Comparison of ENCODE assay signal across 25 cellular contexts in genomic region chr3:46467562-46467961, GRCh38. TPM values are rescaled to one million over a fixed set of nuclear protein-coding genes. Genes with fewer than 3 reads are reported as not detected.
DNase-seq lines count a peak whose midpoint lies in the region; ATAC-seq and TF ChIP-seq lines count a peak whose summit lies in the region.
"Had no signal": no experiment of that assay in that cellular context is flagged by ENCODE, and none has a peak within 500 bp of the region (broad histone marks: within the 10 kb centered on the region; RNA-seq: fewer than 3 reads in every experiment).

No MANE protein-coding gene starts in this region.

- H2AFZ ChIP-seq in GM23338 = 0 out of 2 replicates have a peak overlapping the region, but pooled peaks have one; percentile 10
- H2AFZ ChIP-seq: GM23248 had no signal

- no peaks in the 10 kb centered on the region for H3F3A ChIP-seq in GM23338 (replicated peaks; ENCODE audit: low read depth)

- peaks cover 22% of the 10 kb centered on the region for H3K27me3 Mint-ChIP-seq in GM23338 (ENCODE audit: insufficient read depth, low read depth, poor library complexity)
- H3K27me3 Mint-ChIP-seq in activated T-helper 2 cell treated with anti-CD3 and anti-CD28 coated beads, Interferon-gamma antibody, Interleukin-2, Interleukin-4, amounts not matched to agents 10 μg/mL and 5 μg/mL and 100 μg/mL, durations not matched to agents 14 hours and 24 hours and 36 hours (ENCODE audit: low read depth) = peaks cover 44% of the 10 kb centered on the region

- no peak overlapping the region for H3K4me2 ChIP-seq in GM23338
- H3K4me2 ChIP-seq: A549; BLaER1 treated with 17β-estradiol and CSF1 and Interleukin-3, amounts not matched to agents 10 nM and 100 nM had no signal

- H3K4me1 Mint-ChIP-seq in GM23338 = peaks cover 2% of the 10 kb centered on the region
- H3K4me1 Mint-ChIP-seq in activated T-helper 2 cell treated with anti-CD3 and anti-CD28 coated beads, Interferon-gamma antibody, Interleukin-2, Interleukin-4, amounts not matched to agents 10 μg/mL and 5 μg/mL and 100 μg/mL, durations not matched to agents 14 hours and 24 hours and 36 hours (ENCODE audit: low read depth) = no peaks in the 10 kb centered on the region

- H3K4me3 ChIP-seq in GM23338 (no peak overlapping the region), neutrophil (ENCODE audit: low read depth in 1 of 2, low read length in 1 of 2) (no peak overlapping the region)
- H3K4me3 ChIP-seq: A549; BLaER1 treated with 17β-estradiol and CSF1 and Interleukin-3, amounts not matched to agents 10 nM and 100 nM; GM23248; HAP-1 had no signal

- H3K27me3 ChIP-seq in GM23338 (ENCODE audit: insufficient read depth) (peaks cover 39% of the 10 kb centered on the region), neutrophil (no peaks in the 10 kb centered on the region)

- CTCF ChIA-PET in HEK293T (lab: Yijun Ruan, JAX) = no interaction called here

- H3K4me1 ChIP-seq in GM23338 (ENCODE audit: insufficient read depth) (peaks cover 6% of the 10 kb centered on the region; the same call in 1 of the 2 replicates), neutrophil (ENCODE audit: control insufficient read depth in 1 of 2, insufficient read depth in 1 of 2, low read depth in 1 of 2, low read length in 1 of 2) (peaks cover 100% of the 10 kb centered on the region in 2 experiments)
- H3K4me1 ChIP-seq: A549, BE2C, HAP-1 had no signal

- H3K9me3 Mint-ChIP-seq in GM23338 = no peaks in the 10 kb centered on the region; the same call in 2 of the 3 replicates
- no peaks in the 10 kb centered on the region for H3K9me3 Mint-ChIP-seq in activated T-helper 2 cell treated with anti-CD3 and anti-CD28 coated beads, Interferon-gamma antibody, Interleukin-2, Interleukin-4, amounts not matched to agents 10 μg/mL and 5 μg/mL and 100 μg/mL, durations not matched to agents 14 hours and 24 hours and 36 hours
- H3K9me3 Mint-ChIP-seq: CD14-positive monocyte; CD4-positive, alpha-beta T cell; CD8-positive, alpha-beta memory T cell had no signal

- no peak overlapping the region for H3K27ac Mint-ChIP-seq in GM23338
- no peak overlapping the region for H3K27ac Mint-ChIP-seq in activated T-helper 2 cell treated with anti-CD3 and anti-CD28 coated beads, Interferon-gamma antibody, Interleukin-2, Interleukin-4, amounts not matched to agents 10 μg/mL and 5 μg/mL and 100 μg/mL, durations not matched to agents 14 hours and 24 hours and 36 hours
- H3K27ac Mint-ChIP-seq: CD14-positive monocyte; CD4-positive, alpha-beta T cell had no signal

- H3K36me3 ChIP-seq in GM23338 (ENCODE audit: insufficient read depth) (no peaks in the 10 kb centered on the region), neutrophil (no peaks in the 10 kb centered on the region)
- H3K36me3 ChIP-seq: BE2C; BLaER1 treated with 17β-estradiol and CSF1 and Interleukin-3, amounts not matched to agents 10 nM and 100 nM; HAP-1 had no signal

- POLR2A ChIA-PET in HEK293T (lab: Yijun Ruan, JAX) = no interaction called here

- no peaks in the 10 kb centered on the region for H3K79me2 ChIP-seq in GM23338 (replicated peaks; ENCODE audit: insufficient read depth)

- no peak overlapping the region for H3K27ac ChIP-seq in GM23338 (ENCODE audit: low read depth)
- H3K27ac ChIP-seq in neutrophil = peak overlapping the region; percentile 88
- H3K27ac ChIP-seq: A549; BLaER1 treated with 17β-estradiol and CSF1 and Interleukin-3, amounts not matched to agents 10 nM and 100 nM; GM23248 had no signal

- no peak overlapping the region for H3K4me3 Mint-ChIP-seq in GM23338
- no peak overlapping the region for H3K4me3 Mint-ChIP-seq in activated T-helper 2 cell treated with anti-CD3 and anti-CD28 coated beads, Interferon-gamma antibody, Interleukin-2, Interleukin-4, amounts not matched to agents 10 μg/mL and 5 μg/mL and 100 μg/mL, durations not matched to agents 14 hours and 24 hours and 36 hours (ENCODE audit: low read depth)
- H3K4me3 Mint-ChIP-seq: CD14-positive monocyte; CD4-positive, alpha-beta T cell; CD8-positive, alpha-beta memory T cell had no signal

- no peaks in the 10 kb centered on the region for H3K9me2 ChIP-seq in GM23338 (ENCODE audit: insufficient read depth)

- TF ChIP-seq CTCF in GM23338 (conservative IDR thresholded peaks at IDR 0.05; ENCODE audit: low read depth in 2 of 2) (no peak), neutrophil (IDR thresholded peaks at IDR 0.05) (no peak)

- DNase-seq in GM23338 (ENCODE audit: low spot score) = no peak
- DNase-seq in ecto neural progenitor cell (ENCODE audit: low spot score) = peak; percentile 9
- DNase-seq in left lobe of liver (ENCODE audit: low spot score) = peak; percentile 7
- no peak for DNase-seq in activated T-helper 2 cell treated with anti-CD3 and anti-CD28 coated beads, Interferon-gamma antibody, Interleukin-2, Interleukin-4, amounts not matched to agents 10 μg/mL and 5 μg/mL and 100 μg/mL, durations not matched to agents 14 hours and 24 hours and 36 hours (ENCODE audit: low spot score)
- DNase-seq in HEK293T (ENCODE audit: extremely low spot score) = no peak
- DNase-seq in DMS53 treated with DMSO at 0.1 percent for 48 hours (lab: John Stamatoyannopoulos, UW; ENCODE audit: unreplicated experiment) = no peak
- no peak for DNase-seq in SHP77 (lab: John Stamatoyannopoulos, UW)
- DNase-seq: 8988T; ACHN; AML-193; BE2C; CD4-positive, alpha-beta T cell; CD8-positive, alpha-beta memory T cell; DMS 273 treated with DMSO at 0.1 percent for 48 hours; DMS79 treated with DMSO at 0.1 percent for 48 hours; GF-D8; GM23248 had no signal

- H3K9me3 ChIP-seq in neutrophil = no peaks in the 10 kb centered on the region
- H3K9me3 ChIP-seq: A549, BE2C, HAP-1 had no signal

- intact Hi-C loops in activated T-helper 2 cell treated with anti-CD3 and anti-CD28 coated beads, Interferon-gamma antibody, Interleukin-2, Interleukin-4, amounts not matched to agents 10 μg/mL and 5 μg/mL and 100 μg/mL, durations not matched to agents 14 hours and 24 hours and 36 hours (cut with micrococcal nuclease) = no loop called here

- no peaks in the 10 kb centered on the region for H4K20me1 ChIP-seq in GM23338 (replicated peaks; ENCODE audit: insufficient read depth)
- H4K20me1 ChIP-seq: BLaER1 treated with 17β-estradiol and CSF1 and Interleukin-3, amounts not matched to agents 10 nM and 100 nM had no signal

- H3K36me3 Mint-ChIP-seq in GM23338 (ENCODE audit: low read depth) = no peaks in the 10 kb centered on the region
- H3K36me3 Mint-ChIP-seq in activated T-helper 2 cell treated with anti-CD3 and anti-CD28 coated beads, Interferon-gamma antibody, Interleukin-2, Interleukin-4, amounts not matched to agents 10 μg/mL and 5 μg/mL and 100 μg/mL, durations not matched to agents 14 hours and 24 hours and 36 hours (ENCODE audit: low read depth) = no peaks in the 10 kb centered on the region
- H3K36me3 Mint-ChIP-seq: CD14-positive monocyte; CD8-positive, alpha-beta memory T cell had no signal

- ATAC-seq in GM23338 (no peak), left lobe of liver (no peak)
- ATAC-seq: A549 had no signal

TF ChIP-seq in GM23338, 12 proteins besides CTCF, POLR2A, EP300 and RAD21 (continues in another document):
- TF ChIP-seq JUNB (IDR thresholded peaks at IDR 0.05; ENCODE audit: unreplicated experiment) (no peak), EZH2phosphoT487 (IDR thresholded peaks at IDR 0.05; ENCODE audit: unreplicated experiment) (no peak), STAT1 (IDR thresholded peaks at IDR 0.05; ENCODE audit: unreplicated experiment) (no peak)

TF ChIP-seq in HEK293T, 16 proteins besides CTCF, POLR2A, EP300 and RAD21:
- TF ChIP-seq SUZ12 (IDR thresholded peaks at IDR 0.05) = no peak
- TF ChIP-seq TARDBP (IDR thresholded peaks at IDR 0.05) = no peak
- no peak for TF ChIP-seq CTBP1 (IDR thresholded peaks at IDR 0.05; ENCODE audit: borderline replicate concordance)
- no peak for TF ChIP-seq NFRKB (IDR thresholded peaks at IDR 0.05)

RNA-seq across cellular contexts. Expression of gene LTF, which starts 2.9 kb away (rescaled TPM):
- total RNA-seq in GM23338 (2014; rRNA removed; shearing (Covaris generic)) = 1.3 and 3.5 TPM in 2 replicates
- polyA plus RNA-seq in GM23338 (2016; fragmentation: Nextera tagmentation; extraction: Ambion mirVana) = 0.73 and 0.89 TPM in 2 replicates
- total RNA-seq in left lobe of liver = 1.7 TPM
- total RNA-seq in activated T-helper 2 cell treated with anti-CD3 and anti-CD28 coated beads, Interferon-gamma antibody, Interleukin-2, Interleukin-4, amounts not matched to agents 10 μg/mL and 5 μg/mL and 100 μg/mL, durations not matched to agents 14 hours and 24 hours and 36 hours = not detected in 2 replicates
- total RNA-seq: CD4-positive, alpha-beta T cell; CD8-positive, alpha-beta memory T cell; Daoy; G401; GM23248; H4 had no signal
- polyA plus RNA-seq: A549; CD14-positive monocyte; CD8-positive, alpha-beta memory T cell; GM23248 had no signal

RNA-seq across cellular contexts. Expression of gene RTP3, which starts 30.2 kb away (rescaled TPM):
- 0.97 TPM in 1 of 2 replicates, not detected in the other for total RNA-seq in GM23338 (2014; rRNA removed; shearing (Covaris generic))
- 0.16 TPM in 1 of 2 replicates, not detected in the other for polyA plus RNA-seq in GM23338 (2016; fragmentation: Nextera tagmentation; extraction: Ambion mirVana)
- total RNA-seq in left lobe of liver = 28.6 TPM
- total RNA-seq in activated T-helper 2 cell treated with anti-CD3 and anti-CD28 coated beads, Interferon-gamma antibody, Interleukin-2, Interleukin-4, amounts not matched to agents 10 μg/mL and 5 μg/mL and 100 μg/mL, durations not matched to agents 14 hours and 24 hours and 36 hours = not detected in 2 replicates
- total RNA-seq: CD4-positive, alpha-beta T cell; CD8-positive, alpha-beta memory T cell; Daoy; G401; GM23248 had no signal
- polyA plus RNA-seq: A549; CD14-positive monocyte; CD8-positive, alpha-beta memory T cell; GM23248 had no signal

Comparison
In these comparisons a context has a peak if more than half of its experiments do, and no peak if none do; other contexts are left out.
1. DNase-seq: peak in ecto neural progenitor cell (single experiment) and left lobe of liver (single experiment); none in GM23338 (single experiment), activated T-helper 2 cell treated with anti-CD3 and anti-CD28 coated beads, Interferon-gamma antibody, Interleukin-2, Interleukin-4, amounts not matched to agents 10 μg/mL and 5 μg/mL and 100 μg/mL, durations not matched to agents 14 hours and 24 hours and 36 hours (single experiment), HEK293T (single experiment), DMS53 treated with DMSO at 0.1 percent for 48 hours (single experiment) and SHP77 (0 of 2).
2. RNA of gene RTP3, which starts 30.2 kb away (total RNA-seq): 28.6 TPM in left lobe of liver (single experiment); 0.97 TPM in GM23338 and not detected in activated T-helper 2 cell treated with anti-CD3 and anti-CD28 coated beads, Interferon-gamma antibody, Interleukin-2, Interleukin-4, amounts not matched to agents 10 μg/mL and 5 μg/mL and 100 μg/mL, durations not matched to agents 14 hours and 24 hours and 36 hours; every median in the first group is over 10 times any median in the second.